9 cellular contexts compared by ENCODE assay signal in genomic region chr6:139588076-139588639, GRCh38.
DNase-seq lines count a peak whose midpoint lies in the region; ATAC-seq and TF ChIP-seq lines count a peak whose summit lies in the region.
"Had no signal": no experiment of that assay in that cellular context is flagged by ENCODE, and none has a peak within 500 bp of the region (broad histone marks: within the 10 kb centered on the region; RNA-seq: fewer than 3 reads in every experiment).

No MANE protein-coding gene starts in this region.

- DNase-seq in NCI-H1092 (lab: John Stamatoyannopoulos, UW) (peak; percentile 47), kidney glomerular epithelial cell (lab: John Stamatoyannopoulos, UW) (peak; percentile 78)
- DNase-seq: activated CD4-positive, alpha-beta T cell treated with anti-CD3 and anti-CD28 coated beads for 48 hours had no signal

- peak overlapping the region; percentile 99 for H3K27ac ChIP-seq in 22Rv1

- no peak for TF ChIP-seq CTCF in 22Rv1 (IDR thresholded peaks at IDR 0.05)

- ATAC-seq in SK-N-SH treated with all-trans-retinoic acid at 6 μM for 48 hours, result peak; percentile 58
- no peak for ATAC-seq in HG02642 (IDR thresholded peaks at IDR 0.05; ENCODE audit: poor library complexity, unreplicated experiment)
- ATAC-seq in GM19324 (IDR thresholded peaks at IDR 0.05; ENCODE audit: low FRiP score, unreplicated experiment), result no peak
- ATAC-seq in GM21423 (IDR thresholded peaks at IDR 0.05; ENCODE audit: unreplicated experiment), result no peak
- ATAC-seq in HG03025 (IDR thresholded peaks at IDR 0.05; ENCODE audit: low FRiP score, unreplicated experiment), result no peak

TF ChIP-seq in SK-N-SH treated with all-trans-retinoic acid at 6 μM for 48 hours, 23 proteins besides CTCF, POLR2A, EP300 and RAD21:
- TF ChIP-seq SNAI2 (CRISPR knock-in tag; IDR thresholded peaks at IDR 0.05) (no peak), ISL1 (CRISPR knock-in tag; IDR thresholded peaks at IDR 0.05) (no peak), ZFP3 (CRISPR knock-in tag; IDR thresholded peaks at IDR 0.05) (no peak), ESRRG (CRISPR knock-in tag; IDR thresholded peaks at IDR 0.05) (no peak), TCF4 (CRISPR knock-in tag; IDR thresholded peaks at IDR 0.05; ENCODE audit: borderline replicate concordance) (no peak), ZNF8 (CRISPR knock-in tag; IDR thresholded peaks at IDR 0.05) (no peak), ZC3H10 (CRISPR knock-in tag; IDR thresholded peaks at IDR 0.05) (no peak), TOX (CRISPR knock-in tag; IDR thresholded peaks at IDR 0.05; ENCODE audit: borderline replicate concordance) (no peak), POU6F1 (CRISPR knock-in tag; IDR thresholded peaks at IDR 0.05; ENCODE audit: borderline replicate concordance, low read depth) (no peak), RARB (CRISPR knock-in tag; IDR thresholded peaks at IDR 0.05) (no peak), PPARA (CRISPR knock-in tag; IDR thresholded peaks at IDR 0.05; ENCODE audit: borderline replicate concordance) (no peak), ZNF70 (CRISPR knock-in tag; IDR thresholded peaks at IDR 0.05) (no peak), ZNF565 (CRISPR knock-in tag; conservative IDR thresholded peaks at IDR 0.05; ENCODE audit: low read depth) (no peak), GLIS3 (CRISPR knock-in tag; IDR thresholded peaks at IDR 0.05) (no peak), BACH2 (CRISPR knock-in tag; IDR thresholded peaks at IDR 0.05; ENCODE audit: borderline replicate concordance) (no peak), OSR1 (CRISPR knock-in tag; IDR thresholded peaks at IDR 0.05) (no peak), ARNTL (CRISPR knock-in tag; IDR thresholded peaks at IDR 0.05; ENCODE audit: borderline replicate concordance, low read depth) (no peak)
- TF ChIP-seq, protein P1, sequence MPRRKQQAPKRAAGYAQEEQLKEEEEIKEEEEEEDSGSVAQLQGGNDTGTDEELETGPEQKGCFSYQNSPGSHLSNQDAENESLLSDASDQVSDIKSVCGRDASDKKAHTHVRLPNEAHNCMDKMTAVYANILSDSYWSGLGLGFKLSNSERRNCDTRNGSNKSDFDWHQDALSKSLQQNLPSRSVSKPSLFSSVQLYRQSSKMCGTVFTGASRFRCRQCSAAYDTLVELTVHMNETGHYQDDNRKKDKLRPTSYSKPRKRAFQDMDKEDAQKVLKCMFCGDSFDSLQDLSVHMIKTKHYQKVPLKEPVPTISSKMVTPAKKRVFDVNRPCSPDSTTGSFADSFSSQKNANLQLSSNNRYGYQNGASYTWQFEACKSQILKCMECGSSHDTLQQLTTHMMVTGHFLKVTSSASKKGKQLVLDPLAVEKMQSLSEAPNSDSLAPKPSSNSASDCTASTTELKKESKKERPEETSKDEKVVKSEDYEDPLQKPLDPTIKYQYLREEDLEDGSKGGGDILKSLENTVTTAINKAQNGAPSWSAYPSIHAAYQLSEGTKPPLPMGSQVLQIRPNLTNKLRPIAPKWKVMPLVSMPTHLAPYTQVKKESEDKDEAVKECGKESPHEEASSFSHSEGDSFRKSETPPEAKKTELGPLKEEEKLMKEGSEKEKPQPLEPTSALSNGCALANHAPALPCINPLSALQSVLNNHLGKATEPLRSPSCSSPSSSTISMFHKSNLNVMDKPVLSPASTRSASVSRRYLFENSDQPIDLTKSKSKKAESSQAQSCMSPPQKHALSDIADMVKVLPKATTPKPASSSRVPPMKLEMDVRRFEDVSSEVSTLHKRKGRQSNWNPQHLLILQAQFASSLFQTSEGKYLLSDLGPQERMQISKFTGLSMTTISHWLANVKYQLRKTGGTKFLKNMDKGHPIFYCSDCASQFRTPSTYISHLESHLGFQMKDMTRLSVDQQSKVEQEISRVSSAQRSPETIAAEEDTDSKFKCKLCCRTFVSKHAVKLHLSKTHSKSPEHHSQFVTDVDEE (CRISPR knock-in tag; IDR thresholded peaks at IDR 0.05), result no peak
TF ChIP-seq in SK-N-SH treated with all-trans-retinoic acid at 6 μM for 48 hours: peak in this region for 0.
